8 cellular contexts compared by ENCODE assay signal in genomic region chr2:58046585-58047372, GRCh38. TPM values are rescaled to one million over a fixed set of nuclear protein-coding genes. Genes with fewer than 3 reads are reported as not detected.
DNase-seq lines count a peak whose midpoint lies in the region; ATAC-seq, FAIRE-seq and TF ChIP-seq lines count a peak whose summit lies in the region.

VRK2 (plus strand) TSS chr2:58046806; CDS start chr2:58048832, 2,026 bp downstream.

- H2BK15ac ChIP-seq in H1 (ENCODE audit: low read length) (no peak within 1 kb of the TSS), mesenchymal stem cell (ENCODE audit: low read depth, poor library complexity, severe bottlenecking) (peak within 1 kb of the TSS; percentile 98)

- H3K9ac ChIP-seq in H1 (replicated peaks in 1 of 4; ENCODE audit: extremely low read depth in 1 of 4, low read depth in 3 of 4, low read length in 3 of 4) = peak within 1 kb of the TSS; percentile 83 to 95 (median 85)
- peak within 1 kb of the TSS; percentile 96 for H3K9ac ChIP-seq in mesenchymal stem cell (ENCODE audit: low read length)

- 1% methylated on average over 42 of the region's 76 CpGs; no CpG with 5 or more reads in 1 of the 2 experiments for WGBS in H1 (ENCODE audit: extremely low coverage in 1 of 2, insufficient coverage in 1 of 2, insufficient read length in 1 of 2, insufficient replicate concordance in 2 of 2, low coverage in 1 of 2, low lambda C conversion rate in 2 of 2, missing lambda C conversion rate in 1 of 2), 2 experiments
- under 1% methylated on average over 63 of the region's 76 CpGs for WGBS in mesenchymal stem cell

- peak within 1 kb of the TSS; percentile 92 for H3K14ac ChIP-seq in H1 (ENCODE audit: insufficient read length)
- H3K14ac ChIP-seq in mesenchymal stem cell (ENCODE audit: low read length in 2 of 2) = peak within 1 kb of the TSS in 1 of 2 experiments; percentile 95

- peak within 1 kb of the TSS; percentile 95 for H4K91ac ChIP-seq in H1 (replicated peaks; ENCODE audit: insufficient read length, low read length)
- H4K91ac ChIP-seq in mesenchymal stem cell (ENCODE audit: low read length) = peak within 1 kb of the TSS; percentile 84

- CTCF ChIA-PET in activated CD8-positive, alpha-beta memory T cell treated with anti-CD3 and anti-CD28 coated beads for 36 hours (lab: Charles Lee) = no interaction called here
- CTCF ChIA-PET in H1 (lab: Charles Lee; ENCODE audit: partially characterized antibody) = no interaction called here

- H4K8ac ChIP-seq in H1 (ENCODE audit: extremely low read depth, insufficient read depth, low read length) = peak within 1 kb of the TSS; percentile 96; the same call in 1 of the 2 replicates
- peak within 1 kb of the TSS; percentile 91 for H4K8ac ChIP-seq in mesenchymal stem cell (ENCODE audit: low read length)

- H2BK5ac ChIP-seq in H1 (ENCODE audit: low read depth, low read length) (peak within 1 kb of the TSS; percentile 46), mesenchymal stem cell (ENCODE audit: low read depth, low read length, poor library complexity, severe bottlenecking) (no peak within 1 kb of the TSS)

- H3K23me2 ChIP-seq in H1 (ENCODE audit: low read depth, low read length) = 0 out of 2 replicates have a peak, but pooled peaks cover 2% of the 10 kb centered on the region

- no peak within 1 kb of the TSS for H2AK5ac ChIP-seq in H1 (ENCODE audit: low read depth, low read length)
- H2AK5ac ChIP-seq in mesenchymal stem cell (ENCODE audit: low read length, severe bottlenecking) = no peak within 1 kb of the TSS

- H3K36me3 ChIP-seq in H1 (ENCODE audit: control insufficient read depth in 2 of 4, insufficient read depth in 4 of 4, low read length in 3 of 4) (peaks cover 0 to 9% (median 0%) of the 10 kb centered on the region in 4 experiments; a peak in 1 of 8 replicates), mesenchymal stem cell (ENCODE audit: control insufficient read depth in 1 of 2, insufficient read depth in 2 of 2, low read depth in 1 of 2, low read length in 2 of 2) (peaks cover 0 to 24% of the 10 kb centered on the region in 2 experiments)

- peak within 1 kb of the TSS; percentile 91 for H3K27ac ChIP-seq in H1 (ENCODE audit: low read depth, low read length)
- H3K27ac ChIP-seq in mesenchymal stem cell (ENCODE audit: low read length, poor library complexity, severe bottlenecking) = peak within 1 kb of the TSS; percentile 87

- H3K79me1 ChIP-seq in H1 (ENCODE audit: low read depth, low read length) = no peaks in the 10 kb centered on the region; the same call in 1 of the 2 replicates
- H3K79me1 ChIP-seq in mesenchymal stem cell (replicated peaks; ENCODE audit: low read length, poor library complexity, severe bottlenecking) = peaks cover 3% of the 10 kb centered on the region

- H3K4me3 ChIP-seq in H1 (ENCODE audit: extremely low read depth in 1 of 4, insufficient read depth in 2 of 4, low read depth in 3 of 4, low read length in 4 of 4) = peak within 1 kb of the TSS; percentile 52 to 74 (median 62)
- peak within 1 kb of the TSS; percentile 72 to 88 for H3K4me3 ChIP-seq in mesenchymal stem cell (ENCODE audit: insufficient read depth in 1 of 2, low read depth in 1 of 2, low read length in 2 of 2)

- no peak within 1 kb of the TSS for H3K23ac ChIP-seq in H1 (ENCODE audit: insufficient read length)
- H3K23ac ChIP-seq in mesenchymal stem cell (ENCODE audit: low read length in 2 of 2) = peak within 1 kb of the TSS in 1 of 2 experiments; percentile 14

- H3K56ac ChIP-seq in H1 (replicated peaks; ENCODE audit: insufficient read length, low read depth, low read length) = peak within 1 kb of the TSS; percentile 79

- POLR2A ChIA-PET in activated CD8-positive, alpha-beta memory T cell treated with anti-CD3 and anti-CD28 coated beads for 36 hours (lab: Charles Lee) = interaction anchor here (0.6 kb wide), 3 partner anchors 21 to 323 kb away, joined by 3 read pairs; no protein-coding TSS in a partner anchor
- POLR2A ChIA-PET in H1 (lab: Charles Lee; ENCODE audit: partially characterized antibody) = interaction anchor here (0.6 to 1.6 kb wide), 6 partner anchors 8 to 161 kb away, joined by 3 to 5 read pairs (median 4); no protein-coding TSS in a partner anchor

- H3K79me2 ChIP-seq in H1 (ENCODE audit: control insufficient read depth in 1 of 2, insufficient read depth in 2 of 2, low read length in 2 of 2) = peaks cover 0 to 19% of the 10 kb centered on the region in 2 experiments; a peak in 2 of 4 replicates

- H2BK12ac ChIP-seq in H1 (ENCODE audit: low read depth, low read length) = peak within 1 kb of the TSS; percentile 77; the same call in 1 of the 2 replicates
- H2BK12ac ChIP-seq in mesenchymal stem cell (ENCODE audit: low read length in 2 of 2) = peak within 1 kb of the TSS in 1 of 2 experiments; percentile 55

- TF ChIP-seq EP300 in H1 (IDR thresholded peaks at IDR 0.05; ENCODE audit: borderline replicate concordance in 1 of 2, low read depth in 2 of 2, low read length in 2 of 2) = 0 out of 3 replicates have a peak, but pooled peaks of 1 of the 2 experiments have one; percentile 3

- no peak for FAIRE-seq in H1 (lab: Jason Lieb, UNC)

- peaks cover 0 to 9% (median 7%) of the 10 kb centered on the region in 4 experiments; a peak in 3 of 7 replicates for H3K4me1 ChIP-seq in H1 (replicated peaks in 1 of 4; ENCODE audit: control insufficient read depth in 3 of 4, insufficient read depth in 4 of 4, low read length in 3 of 4)
- peaks cover 5% of the 10 kb centered on the region for H3K4me1 ChIP-seq in mesenchymal stem cell (ENCODE audit: control insufficient read depth, insufficient read depth, low read depth, low read length)

- ATAC-seq in HG03520 (IDR thresholded peaks at IDR 0.05; ENCODE audit: unreplicated experiment) = peak; percentile 87

- TF ChIP-seq RAD21 in H1 (IDR thresholded peaks at IDR 0.05 in 1 of 2, conservative IDR thresholded peaks at IDR 0.05 in 1 of 2; ENCODE audit: low read depth in 2 of 2, low read length in 2 of 2) = peak in 1 of 2 experiments; percentile 4; a peak in 2 of 4 replicates

- H3K9me3 ChIP-seq in H1 (ENCODE audit: insufficient read depth in 2 of 2, low read depth in 1 of 2, low read length in 1 of 2) (no peaks in the 10 kb centered on the region), mesenchymal stem cell (ENCODE audit: control insufficient read depth, low read length) (no peaks in the 10 kb centered on the region)

- TF ChIP-seq CTCF in H1 (IDR thresholded peaks at IDR 0.05; ENCODE audit: control extremely low read depth in 1 of 3, insufficient read depth in 1 of 3, low read depth in 1 of 3, low read length in 3 of 3) = no peak

- DNase-seq in C1 segment of cervical spinal cord (lab: John Stamatoyannopoulos, UW) = peak in 12 of 14 donors; percentile 25 to 83 (median 70)
- DNase-seq in GM19240 (ENCODE audit: insufficient read length, low spot score) = peak; percentile 33
- DNase-seq in NCI-H82 (lab: John Stamatoyannopoulos, UW) = peak; percentile 86
- DNase-seq in H1 (ENCODE audit: low read depth in 1 of 2, low spot score in 2 of 2) = peak; percentile 87 to 88
- peak; percentile 92 for DNase-seq in mesenchymal stem cell
- DNase-seq in stimulated activated CD8-positive, alpha-beta memory T cell treated with anti-CD3 and anti-CD28 coated beads, Interleukin-15, amount 100 ng/mL, for 24 hours (ENCODE audit: low read depth) = peak; percentile 59

- H3K18ac ChIP-seq in H1 (ENCODE audit: extremely low read depth, low read length) = peak within 1 kb of the TSS; percentile 98
- H3K18ac ChIP-seq in mesenchymal stem cell (ENCODE audit: low read depth in 1 of 2, low read length in 2 of 2) = peak within 1 kb of the TSS; percentile 83 to 87

- peak; percentile 88 to 90 for TF ChIP-seq POLR2A in H1 (IDR thresholded peaks at IDR 0.05; ENCODE audit: control extremely low read depth in 1 of 2, low read depth in 2 of 2, low read length in 2 of 2)

- H3K27me3 ChIP-seq in H1 (replicated peaks in 1 of 4; ENCODE audit: control insufficient read depth in 3 of 4, extremely low read depth in 1 of 4, insufficient read depth in 3 of 4, low read length in 3 of 4) = no peaks in the 10 kb centered on the region
- H3K27me3 ChIP-seq in mesenchymal stem cell (ENCODE audit: control insufficient read depth in 1 of 2, insufficient read depth in 1 of 2, low read length in 2 of 2) = no peaks in the 10 kb centered on the region

- peak within 1 kb of the TSS; percentile 67 for H4K5ac ChIP-seq in H1 (ENCODE audit: insufficient read length, low read depth, low read length)

- H2AFZ ChIP-seq in H1 (ENCODE audit: low read length) (peak within 1 kb of the TSS; percentile 82; the same call in 1 of the 2 replicates), mesenchymal stem cell (ENCODE audit: low read depth, low read length) (peak within 1 kb of the TSS; percentile 55)

- H2BK20ac ChIP-seq in H1 (ENCODE audit: low read length) = no peak within 1 kb of the TSS

- H3K4ac ChIP-seq in H1 (replicated peaks; ENCODE audit: insufficient read length, low read depth, low read length) = no peak within 1 kb of the TSS
- H3K4ac ChIP-seq in mesenchymal stem cell (ENCODE audit: low read depth in 1 of 2, low read length in 2 of 2) = peak within 1 kb of the TSS; percentile 35 to 90

- H2BK120ac ChIP-seq in H1 (replicated peaks; ENCODE audit: low read depth, low read length) (peak within 1 kb of the TSS; percentile 55), mesenchymal stem cell (ENCODE audit: low read depth, low read length) (peak within 1 kb of the TSS; percentile 9)

- peak within 1 kb of the TSS; percentile 81 to 92 for H3K4me2 ChIP-seq in H1 (ENCODE audit: insufficient read depth in 1 of 2, low read depth in 2 of 2, low read length in 2 of 2)
- H3K4me2 ChIP-seq in mesenchymal stem cell (ENCODE audit: low read length, poor library complexity, severe bottlenecking) = peak within 1 kb of the TSS; percentile 63

- H4K20me1 ChIP-seq in H1 (replicated peaks in 1 of 2; ENCODE audit: control insufficient read depth in 1 of 2, insufficient read depth in 2 of 2, low read length in 2 of 2) = no peaks in the 10 kb centered on the region

RNA-seq across cellular contexts. Expression of gene VRK2, which starts in this region (rescaled TPM):
- 10 to 100 TPM; 24.8 to 25.7 TPM for total RNA-seq in activated CD8-positive, alpha-beta memory T cell treated with anti-CD3 and anti-CD28 coated beads for 36 hours
- total RNA-seq in H1 (2021; fragmentation: NEBNext Ultra II Directional; extraction: Animal tissue kit (Norgen Biotek cat#: 25700)) = 27.8 and 28.0 TPM in 2 replicates
- 4.4 and 7.6 TPM in 2 replicates for polyA plus RNA-seq in H1 (2011; rRNA removed)
- 10.2 TPM for polyA plus RNA-seq in H1 (2011; cell fraction: cytosol; rRNA removed)
- polyA plus RNA-seq in H1 (2011; cell fraction: nucleus; rRNA removed) = 6.4 TPM
- polyA plus RNA-seq in H1 (2012, experiment 1 of 2) = 13.2 to 21.9 TPM (median 14.3 TPM) in 4 replicates
- polyA plus RNA-seq in H1 (2012, experiment 2 of 2) = 1.2 TPM
- polyA plus RNA-seq in H1 (2013, experiment 1 of 2) = 18.9 TPM
- polyA plus RNA-seq in H1 (2013, experiment 2 of 2) = 18.7 TPM
- 11.9 and 18.2 TPM in 2 replicates for polyA minus RNA-seq in H1 (2011; rRNA and poly(A)+ RNA removed)
- polyA minus RNA-seq in H1 (2011; cell fraction: cytosol; rRNA and poly(A)+ RNA removed) = 8.4 TPM
- 27.7 TPM for polyA minus RNA-seq in H1 (2011; cell fraction: nucleus; rRNA and poly(A)+ RNA removed)
- polyA plus RNA-seq in mesenchymal stem cell (2013, experiment 1 of 2) = 17.4 TPM
- 17.0 TPM for polyA plus RNA-seq in mesenchymal stem cell (2013, experiment 2 of 2)

Comparison
In these comparisons a context has a peak if more than half of its experiments do, and no peak if none do; other contexts are left out.
1. Peak in every context shown above with its lines: DNase-seq, ATAC-seq, H3K4me3 ChIP-seq and H3K27ac ChIP-seq.
2. DNase-seq: peak in every context shown above with its lines; median percentile 92 in mesenchymal stem cell; 88 in H1; 86 in NCI-H82; 70 in C1 segment of cervical spinal cord; 59 in stimulated activated CD8-positive, alpha-beta memory T cell treated with anti-CD3 and anti-CD28 coated beads, Interleukin-15, amount 100 ng/mL, for 24 hours; 33 in GM19240.